In the genomic region with DNA sequence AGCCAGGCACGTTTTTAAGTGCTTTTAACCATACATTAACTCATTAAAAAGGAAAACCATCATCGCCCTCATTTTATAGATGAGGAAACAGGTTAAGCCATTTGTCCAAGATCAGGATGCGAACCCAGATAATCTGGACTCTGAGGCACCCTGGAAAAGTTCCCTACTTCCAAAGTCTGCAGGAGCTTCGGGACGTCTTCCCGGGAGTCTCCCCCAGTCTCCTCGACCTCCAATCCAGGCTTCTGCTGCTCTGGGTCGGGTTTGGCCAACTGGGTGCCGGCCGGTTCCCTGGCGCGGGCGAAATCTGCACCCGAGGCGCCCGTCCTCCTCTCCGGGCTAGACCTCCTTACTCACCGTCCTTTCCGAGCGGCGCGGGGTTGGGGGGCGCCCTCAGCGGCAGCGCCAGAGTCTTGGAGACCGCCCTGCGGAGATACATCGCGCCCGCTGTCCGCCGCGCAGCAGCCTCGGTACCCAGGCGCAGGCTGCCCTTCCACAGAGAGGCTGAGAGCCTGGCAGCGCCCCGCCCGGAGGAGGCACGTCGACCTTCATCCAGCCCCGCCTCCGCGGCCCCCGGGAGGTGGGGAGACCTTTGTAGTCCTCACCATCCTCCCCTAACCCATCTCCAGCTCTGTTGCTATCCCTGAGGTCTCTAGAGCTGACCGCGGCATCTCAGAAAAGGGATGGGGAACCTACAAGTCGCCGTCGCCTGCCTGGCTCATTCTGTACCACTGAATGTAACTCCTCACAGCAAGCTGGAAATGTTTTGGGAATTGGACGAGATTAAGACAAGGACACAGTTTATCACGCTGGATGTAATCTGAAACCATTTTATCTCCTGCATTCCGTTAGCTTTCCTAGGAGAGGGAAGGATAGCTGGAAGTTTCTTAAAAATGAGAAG, we compare ENCODE assay signal across 8 cellular contexts. TPM values are rescaled to one million over a fixed set of nuclear protein-coding genes. Genes with fewer than 3 reads are reported as not detected.
DNase-seq lines count a peak whose midpoint lies in the region; ATAC-seq, FAIRE-seq and TF ChIP-seq lines count a peak whose summit lies in the region.

MGARP (minus strand) TSS at position 503 of the 898 bp plus-strand sequence; CDS start at position 436, 67 bp downstream.

- ATAC-seq in mucosa of descending colon (peak; percentile 55), GM18861 (IDR thresholded peaks at IDR 0.05; ENCODE audit: unreplicated experiment) (no peak)

- no peaks in the 10 kb centered on the region for H3K79me2 ChIP-seq in endothelial cell of umbilical vein (ENCODE audit: control insufficient read depth, insufficient read depth, low read length)

- no peaks in the 10 kb centered on the region for H3K9me1 ChIP-seq in endothelial cell of umbilical vein (replicated peaks; ENCODE audit: control insufficient read depth, extremely low read depth, insufficient read depth, low read length)

- no peak for FAIRE-seq in endothelial cell of umbilical vein (lab: Jason Lieb, UNC)

- TF ChIP-seq POLR2A in endothelial cell of umbilical vein (IDR thresholded peaks at IDR 0.05; ENCODE audit: low read depth, low read length) (peak; percentile 53), tibial nerve (IDR thresholded peaks at IDR 0.05) (no peak)

- peak within 1 kb of the TSS; percentile 97 for H3K4me2 ChIP-seq in endothelial cell of umbilical vein (ENCODE audit: insufficient read depth, low read length)

- no TSS peak for BruUV-seq in endothelial cell of umbilical vein (replicated peaks; lab: Mats Ljungman, UMichigan)

- TF ChIP-seq CTCF in endothelial cell of umbilical vein (IDR thresholded peaks at IDR 0.05; ENCODE audit: extremely low read depth in 1 of 2, insufficient read depth in 1 of 2, low read depth in 1 of 2, low read length in 2 of 2) (peak in 1 of 2 donors; percentile 2), mucosa of descending colon (IDR thresholded peaks at IDR 0.05) (no peak), tibial nerve (IDR thresholded peaks at IDR 0.05) (no peak)

- H3K4me1 ChIP-seq in endothelial cell of umbilical vein (ENCODE audit: control insufficient read depth, extremely low read depth, insufficient read depth, low read length) (peaks cover 26% of the 10 kb centered on the region), mucosa of descending colon (ENCODE audit: low read depth) (peaks cover 13% of the 10 kb centered on the region), tibial nerve (peaks cover 0 to 16% (median 0%) of the 10 kb centered on the region in 4 donors)

- TF ChIP-seq EP300 in tibial nerve (IDR thresholded peaks at IDR 0.05), result no peak

- H4K20me1 ChIP-seq in endothelial cell of umbilical vein (replicated peaks; ENCODE audit: control insufficient read depth, extremely low read depth, insufficient read depth, low read length), result no peaks in the 10 kb centered on the region

- WGBS in tibial nerve, 2 donors, result 14% methylated on average over 27 to 32 of the region's 52 CpGs

- DNase-seq in activated CD4-positive, alpha-beta T cell treated with anti-CD3 and anti-CD28 coated beads for 48 hours, result peak; percentile 42
- DNase-seq in activated CD4-positive, alpha-beta T cell treated with anti-CD3 and anti-CD28 coated beads for 4 hours, result no peak
- DNase-seq in activated CD4-positive, alpha-beta T cell treated with anti-CD3 and anti-CD28 coated beads, Interleukin-2, amount 50 U/mL, for 1 hour, result peak; percentile 12
- peak; percentile 73 for DNase-seq in endothelial cell of umbilical vein (ENCODE audit: low read depth, low spot score)
- DNase-seq in mucosa of descending colon, result no peak
- no peak for DNase-seq in tibial nerve (ENCODE audit: low spot score in 2 of 2)
- DNase-seq in GM19238 (ENCODE audit: insufficient read length, low spot score), result no peak

- H3K4me3 ChIP-seq in endothelial cell of umbilical vein (replicated peaks in 1 of 3; ENCODE audit: insufficient read depth in 1 of 3, low read depth in 1 of 3, low read length in 3 of 3) (peak within 1 kb of the TSS; percentile 59 to 80 (median 68)), mucosa of descending colon (no peak within 1 kb of the TSS), tibial nerve (peak within 1 kb of the TSS; percentile 28 to 55 (median 38))

- POLR2A ChIA-PET in endothelial cell of umbilical vein (lab: Charles Lee), result no interaction called here

- no peak within 1 kb of the TSS for H3K27ac ChIP-seq in endothelial cell of umbilical vein (ENCODE audit: insufficient read depth, low read depth, low read length)
- H3K27ac ChIP-seq in tibial nerve, result peak within 1 kb of the TSS in 1 of 4 donors; percentile 15

- no peaks in the 10 kb centered on the region for H3K36me3 ChIP-seq in endothelial cell of umbilical vein (ENCODE audit: control insufficient read depth in 2 of 2, extremely low read depth in 1 of 2, insufficient read depth in 2 of 2, low read length in 2 of 2)
- no peaks in the 10 kb centered on the region for H3K36me3 ChIP-seq in mucosa of descending colon (ENCODE audit: low read depth)
- peaks cover 0 to 12% (median 0%) of the 10 kb centered on the region in 3 donors for H3K36me3 ChIP-seq in tibial nerve

- dilution Hi-C loops in endothelial cell of umbilical vein (cut with MboI; ENCODE audit: extremely low pct_ligation_motif_present, low sequenced_read_pairs), result no loop called here

- peak within 1 kb of the TSS; percentile 45 for H3K9ac ChIP-seq in endothelial cell of umbilical vein (replicated peaks; ENCODE audit: extremely low read depth, insufficient read depth, low read length)

- CTCF ChIA-PET in endothelial cell of umbilical vein (lab: Charles Lee), result interaction anchor here (1.3 to 5.0 kb wide), 3 partner anchors 17 to 249 kb away, joined by 9 to 74 read pairs (median 36); no protein-coding TSS in a partner anchor

- no peaks in the 10 kb centered on the region for H3K9me3 ChIP-seq in endothelial cell of umbilical vein (replicated peaks; ENCODE audit: control insufficient read depth, insufficient read depth, low read length)
- no peaks in the 10 kb centered on the region for H3K9me3 ChIP-seq in mucosa of descending colon
- peaks cover 0 to 7% (median 0%) of the 10 kb centered on the region in 4 donors for H3K9me3 ChIP-seq in tibial nerve

- H2AFZ ChIP-seq in endothelial cell of umbilical vein (ENCODE audit: low read depth, low read length), result peak within 1 kb of the TSS; percentile 64

- H3K27me3 ChIP-seq in endothelial cell of umbilical vein (ENCODE audit: control insufficient read depth in 2 of 2, insufficient read depth in 2 of 2, low read length in 2 of 2) (no peaks in the 10 kb centered on the region), tibial nerve (peaks cover 0 to 25% of the 10 kb centered on the region in 2 donors)

- intact Hi-C loops in endothelial cell of umbilical vein (cut with micrococcal nuclease), result loop anchor here (1.0 to 5.0 kb wide), 5 partner anchors 15 to 183 kb away; partner anchors contain the start of gene NAA15
- intact Hi-C loops in mucosa of descending colon (cut with DNase I, micrococcal nuclease), result no loop called here

TF ChIP-seq in endothelial cell of umbilical vein, 7 proteins besides CTCF, POLR2A, EP300 and RAD21:
- TF ChIP-seq EZH2 (IDR thresholded peaks at IDR 0.05; ENCODE audit: borderline replicate concordance, low read depth, low read length, severe bottlenecking) (no peak), JUN (IDR thresholded peaks at IDR 0.05; ENCODE audit: borderline replicate concordance, insufficient read depth, insufficient read length, low read depth) (no peak), MAX (IDR thresholded peaks at IDR 0.05; ENCODE audit: insufficient read depth, insufficient read length) (no peak), MYC (IDR thresholded peaks at IDR 0.05; ENCODE audit: low read depth, low read length) (no peak), POLR2AphosphoS5 (IDR thresholded peaks at IDR 0.05; ENCODE audit: insufficient read depth, low read depth, low read length) (peak; percentile 62), GATA2 (IDR thresholded peaks at IDR 0.05; ENCODE audit: insufficient read depth, insufficient read length, low read depth, low read length) (no peak)

RNA-seq across cellular contexts. Expression of gene MGARP, which starts in this region (rescaled TPM):
- total RNA-seq in endothelial cell of umbilical vein (16.2 and 25.9 TPM in 2 replicates), mucosa of descending colon (under 1 TPM in 2 of 3 donors, not detected in 1; 0.29 to 0.73 TPM), tibial nerve (1 to 10 TPM in 1 of 4 donors, not detected in 3; 1.4 TPM)
- 22.6 and 26.6 TPM in 2 replicates for polyA plus RNA-seq in endothelial cell of umbilical vein
- polyA plus RNA-seq in endothelial cell of umbilical vein (2011; cell fraction: cytosol; rRNA removed), result 54.1 and 58.8 TPM in 2 replicates
- 21.4 and 29.5 TPM in 2 replicates for polyA plus RNA-seq in endothelial cell of umbilical vein (2011; cell fraction: nucleus; rRNA removed)
- 56.6 and 61.2 TPM in 2 replicates for polyA plus RNA-seq in endothelial cell of umbilical vein (2012)
- polyA minus RNA-seq in endothelial cell of umbilical vein, result 9.7 and 11.3 TPM in 2 replicates
- not detected for polyA minus RNA-seq in endothelial cell of umbilical vein (2011; cell fraction: cytosol; rRNA and poly(A)+ RNA removed)
- 2.3 and 3.7 TPM in 2 replicates for polyA minus RNA-seq in endothelial cell of umbilical vein (2011; cell fraction: nucleus; rRNA and poly(A)+ RNA removed)

Comparison
In these comparisons a context has a peak if more than half of its experiments do, and no peak if none do; other contexts are left out.
1. DNase-seq: peak in activated CD4-positive, alpha-beta T cell treated with anti-CD3 and anti-CD28 coated beads for 48 hours (single experiment), activated CD4-positive, alpha-beta T cell treated with anti-CD3 and anti-CD28 coated beads, Interleukin-2, amount 50 U/mL, for 1 hour (single experiment) and endothelial cell of umbilical vein (single experiment); none in activated CD4-positive, alpha-beta T cell treated with anti-CD3 and anti-CD28 coated beads for 4 hours (0 of 2), mucosa of descending colon (0 of 3), tibial nerve (0 of 2) and GM19238 (single experiment).
2. Peak in ATAC-seq in mucosa of descending colon; RNA of the gene not detected or under 1 TPM.